In the genomic region with DNA sequence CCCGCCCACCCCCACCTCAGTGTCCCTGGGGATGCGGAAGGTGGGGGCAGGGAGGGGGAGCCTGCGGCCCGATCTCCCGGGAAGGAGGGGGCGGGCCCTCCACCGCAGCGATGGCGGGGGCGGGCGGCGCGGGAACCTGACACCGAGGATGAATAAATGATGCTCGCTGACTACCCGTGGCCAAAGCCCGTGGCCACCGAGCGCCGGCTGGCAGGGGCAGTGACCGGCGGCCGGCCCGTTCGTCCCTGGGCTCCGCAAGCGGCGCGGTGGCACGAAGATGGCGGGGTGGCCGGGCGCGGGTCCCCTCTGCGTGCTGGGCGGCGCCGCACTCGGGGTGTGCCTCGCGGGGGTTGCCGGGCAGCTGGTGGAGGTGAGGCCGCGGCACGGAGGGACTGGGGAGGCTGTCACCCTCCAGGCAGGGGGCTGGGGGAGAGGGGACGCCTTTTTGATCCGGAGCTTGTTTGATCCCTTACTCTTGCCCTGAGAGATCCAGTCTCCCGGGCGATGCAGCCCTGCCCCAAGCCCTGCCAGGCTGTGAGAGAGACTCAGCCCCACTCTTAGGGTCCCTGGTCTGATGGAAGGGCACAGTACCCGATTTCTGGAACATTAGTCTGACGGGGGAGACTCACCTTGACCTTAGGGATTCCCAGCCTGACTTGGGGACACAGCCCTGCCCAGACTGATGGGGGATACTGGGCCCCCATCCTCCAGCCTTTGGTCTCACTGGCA, we compare ENCODE assay signal across 12 cellular contexts. TPM values are rescaled to one million over a fixed set of nuclear protein-coding genes. Genes with fewer than 3 reads are reported as not detected.
A peak's percentile ranks its signal among the peaks of the same experiment; 100 is the strongest.
DNase-seq lines count a peak whose midpoint lies in the region; ATAC-seq and TF ChIP-seq lines count a peak whose summit lies in the region.
"Had no signal": no experiment of that assay in that cellular context is flagged by ENCODE, and none has a peak within 500 bp of the region (broad histone marks: within the 10 kb centered on the region; RNA-seq: fewer than 3 reads in every experiment).

A gene with protein sequence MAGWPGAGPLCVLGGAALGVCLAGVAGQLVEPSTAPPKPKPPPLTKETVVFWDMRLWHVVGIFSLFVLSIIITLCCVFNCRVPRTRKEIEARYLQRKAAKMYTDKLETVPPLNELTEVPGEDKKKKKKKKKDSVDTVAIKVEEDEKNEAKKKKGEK (plus strand): TSS at position 182 of the 729 bp plus-strand sequence. CDS start 96 bp downstream, at position 278.

- no peaks in the 10 kb centered on the region for H3K27me3 Mint-ChIP-seq in MCF 10A (ENCODE audit: insufficient read depth, unreplicated experiment)

- TF ChIP-seq POLR2A in breast epithelium (IDR thresholded peaks at IDR 0.05): no peak
- no peak for TF ChIP-seq POLR2A in vagina (IDR thresholded peaks at IDR 0.05)

- POLR2A ChIA-PET in MCF 10A (lab: Yijun Ruan, JAX): no interaction called here

- no peak within 1 kb of the TSS for H3K27ac Mint-ChIP-seq in MCF 10A (ENCODE audit: low read depth, unreplicated experiment)

- no peaks in the 10 kb centered on the region for H3K27me3 ChIP-seq in breast epithelium
- peaks cover 20% of the 10 kb centered on the region for H3K27me3 ChIP-seq in lower lobe of right lung (ENCODE audit: low read depth)
- H3K27me3 ChIP-seq in vagina: no peaks in the 10 kb centered on the region

- H3K36me3 ChIP-seq in breast epithelium (no peaks in the 10 kb centered on the region), lower lobe of right lung (no peaks in the 10 kb centered on the region), vagina (no peaks in the 10 kb centered on the region)

- CTCF ChIA-PET in MCF 10A (lab: Yijun Ruan, JAX): no interaction called here

- intact Hi-C loops in breast epithelium (cut with DNase I; ENCODE audit: low total_unique reads): loop anchor here (10.0 kb wide), 1 partner anchor 193 kb away; no protein-coding TSS in a partner anchor
- intact Hi-C loops in MCF 10A (cut with micrococcal nuclease): no loop called here
- intact Hi-C loops in lower lobe of right lung (cut with DNase I): loop anchor here (10.0 kb wide), 1 partner anchor 193 kb away; no protein-coding TSS in a partner anchor
- intact Hi-C loops in vagina (cut with DNase I): loop anchor here (10.0 kb wide), 1 partner anchor 293 kb away; no protein-coding TSS in a partner anchor

- peaks cover 3% of the 10 kb centered on the region for H3K4me1 Mint-ChIP-seq in MCF 10A (ENCODE audit: insufficient read depth, unreplicated experiment)
- H3K4me1 Mint-ChIP-seq: central memory CD8-positive, alpha-beta T cell had no signal

- H3K4me3 ChIP-seq in breast epithelium: peak within 1 kb of the TSS; percentile 8 to 67 (median 40)
- H3K4me3 ChIP-seq in lower lobe of right lung: peak within 1 kb of the TSS; percentile 41
- peak within 1 kb of the TSS; percentile 24 to 49 for H3K4me3 ChIP-seq in vagina

- DNase-seq in breast epithelium (ENCODE audit: low spot score in 2 of 2): no peak
- no peak for DNase-seq in MCF 10A (ENCODE audit: unreplicated experiment)
- DNase-seq in caudate nucleus (lab: John Stamatoyannopoulos, UW): peak in 6 of 61 donors; percentile 21 to 78 (median 51)
- no peak for DNase-seq in lower lobe of right lung
- no peak for DNase-seq in vagina (ENCODE audit: extremely low spot score in 2 of 2)
- no peak for DNase-seq in T1000 (lab: John Stamatoyannopoulos, UW)
- no peak for DNase-seq in NCI-H2081 treated with DMSO at 0.1 percent for 48 hours (lab: John Stamatoyannopoulos, UW)
- DNase-seq: left colon, NCI-H226 had no signal

- H3K9me3 Mint-ChIP-seq in MCF 10A (ENCODE audit: unreplicated experiment): no peaks in the 10 kb centered on the region
- H3K9me3 Mint-ChIP-seq: central memory CD8-positive, alpha-beta T cell had no signal

- H3K27ac ChIP-seq in breast epithelium: peak within 1 kb of the TSS in 1 of 2 donors; percentile 3
- H3K27ac ChIP-seq in caudate nucleus (ENCODE audit: low read depth, low read length): peak within 1 kb of the TSS; percentile 11
- H3K27ac ChIP-seq in lower lobe of right lung: peak within 1 kb of the TSS; percentile 41
- no peak within 1 kb of the TSS for H3K27ac ChIP-seq in vagina

- ATAC-seq in lower lobe of right lung (no peak), esophagus mucosa (no peak)
- ATAC-seq: left colon had no signal

- H3K36me3 Mint-ChIP-seq in MCF 10A (ENCODE audit: insufficient read depth, unreplicated experiment): no peaks in the 10 kb centered on the region

- no peaks in the 10 kb centered on the region for H3K9me3 ChIP-seq in breast epithelium
- no peaks in the 10 kb centered on the region for H3K9me3 ChIP-seq in lower lobe of right lung
- H3K9me3 ChIP-seq in vagina: no peaks in the 10 kb centered on the region

- H3K4me1 ChIP-seq in breast epithelium: peaks cover 4 to 10% of the 10 kb centered on the region in 2 donors
- peaks cover 36% of the 10 kb centered on the region for H3K4me1 ChIP-seq in lower lobe of right lung
- H3K4me1 ChIP-seq in vagina: peaks cover 41% of the 10 kb centered on the region

- no peak for TF ChIP-seq CTCF in breast epithelium (IDR thresholded peaks at IDR 0.05)
- TF ChIP-seq CTCF in MCF 10A (IDR thresholded peaks at IDR 0.05; ENCODE audit: unreplicated experiment): no peak
- TF ChIP-seq CTCF in lower lobe of right lung (IDR thresholded peaks at IDR 0.05): no peak
- no peak for TF ChIP-seq CTCF in vagina (IDR thresholded peaks at IDR 0.05)

- BruUV-seq in MCF 10A (replicated peaks; lab: Mats Ljungman, UMichigan): no TSS peak

- H3K4me3 Mint-ChIP-seq in MCF 10A (ENCODE audit: unreplicated experiment): no peak within 1 kb of the TSS
- H3K4me3 Mint-ChIP-seq: central memory CD8-positive, alpha-beta T cell had no signal

RNA-seq across cellular contexts. Expression of the gene that starts here (rescaled TPM):
- not detected for total RNA-seq in breast epithelium
- 0.26 and 1.0 TPM in 2 replicates for total RNA-seq in MCF 10A (2022)
- 1.0 TPM for total RNA-seq in lower lobe of right lung
- total RNA-seq in vagina: 0.74 TPM
- total RNA-seq in esophagus mucosa: 1.6 TPM
- total RNA-seq: Daoy had no signal
